In genomic region chr11:74777038-74777437, GRCh38 we compare ENCODE assay signal across 1 cellular context.
TF ChIP-seq lines count a peak whose summit lies in the region.

No MANE protein-coding gene starts in this region.

TF ChIP-seq in IMR-90, 13 proteins besides CTCF, POLR2A, EP300 and RAD21:
- TF ChIP-seq MXI1 (IDR thresholded peaks at IDR 0.05; ENCODE audit: borderline replicate concordance, low read depth, low read length): no peak
- TF ChIP-seq MAFK (IDR thresholded peaks at IDR 0.05; ENCODE audit: low read depth, low read length): no peak
- TF ChIP-seq BHLHE40 (IDR thresholded peaks at IDR 0.05; ENCODE audit: low read depth, low read length): no peak
- no peak for TF ChIP-seq ELK1 (IDR thresholded peaks at IDR 0.05; ENCODE audit: borderline replicate concordance, low read depth, low read length)
- TF ChIP-seq CEBPB (IDR thresholded peaks at IDR 0.05; ENCODE audit: low read depth, low read length): no peak
- TF ChIP-seq RCOR1 (IDR thresholded peaks at IDR 0.05; ENCODE audit: insufficient replicate concordance, low read length): no peak
- no peak for TF ChIP-seq FOS (IDR thresholded peaks at IDR 0.05; ENCODE audit: low read depth, low read length)
- TF ChIP-seq NFE2L2 (IDR thresholded peaks at IDR 0.05; ENCODE audit: low read depth, low read length): no peak
- no peak for TF ChIP-seq RFX5 (IDR thresholded peaks at IDR 0.05; ENCODE audit: low read depth, low read length)
- no peak for TF ChIP-seq MAZ (IDR thresholded peaks at IDR 0.05; ENCODE audit: borderline replicate concordance, low read depth, low read length)
- no peak for TF ChIP-seq CHD1 (IDR thresholded peaks at IDR 0.05; ENCODE audit: low read depth, low read length)
- TF ChIP-seq USF2 (IDR thresholded peaks at IDR 0.05; ENCODE audit: low read depth, low read length): no peak
- no peak for TF ChIP-seq SMC3 (IDR thresholded peaks at IDR 0.05; ENCODE audit: low read depth, low read length)
